Comparison of ENCODE assay signal across 23 cellular contexts in the genomic region with DNA sequence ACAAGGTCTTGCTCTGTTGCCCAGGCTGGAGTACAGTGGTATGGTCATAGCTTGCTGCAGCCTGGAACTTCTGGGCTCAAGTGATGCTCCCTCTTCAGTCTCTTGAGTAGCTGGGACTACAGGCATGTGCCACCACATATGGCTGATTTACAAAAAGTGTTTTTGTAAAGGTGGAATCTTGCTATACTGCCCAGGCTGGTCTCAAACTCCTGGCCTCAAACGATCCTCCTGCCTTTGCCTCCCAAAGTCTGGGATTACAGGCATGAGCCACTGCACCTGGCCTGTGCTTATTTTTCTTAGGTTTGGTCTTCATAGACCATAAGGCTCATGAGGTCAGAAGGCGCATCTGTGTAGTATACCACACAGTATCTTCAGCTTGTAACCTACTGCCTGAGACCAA. TPM values are rescaled to one million over a fixed set of nuclear protein-coding genes. Genes with fewer than 3 reads are reported as not detected.
DNase-seq lines count a peak whose midpoint lies in the region; ATAC-seq and TF ChIP-seq lines count a peak whose summit lies in the region.
"Had no signal": no experiment of that assay in that cellular context is flagged by ENCODE, and none has a peak within 500 bp of the region (broad histone marks: within the 10 kb centered on the region; RNA-seq: fewer than 3 reads in every experiment).

No MANE protein-coding gene starts in this region.

- intact Hi-C loops in left cardiac atrium (cut with DNase I) (no loop called here), gastrocnemius medialis (cut with DNase I; ENCODE audit: low total_unique reads) (no loop called here)

- H3K4ac ChIP-seq in H9 (ENCODE audit: low read depth, low read length) (no peak overlapping the region; the same call in 1 of the 2 replicates), neuronal stem cell (ENCODE audit: low read length) (no peak overlapping the region)

- H3K23ac ChIP-seq in H9 (ENCODE audit: insufficient read length, low read depth, low read length) (no peak overlapping the region), neuronal stem cell (ENCODE audit: low read depth, low read length, poor library complexity) (no peak overlapping the region)

- H2AFZ ChIP-seq in H9 (ENCODE audit: low read length) (no peak overlapping the region), neuronal stem cell (ENCODE audit: low read length) (no peak overlapping the region), hepatocyte (no peak overlapping the region)

- H3K14ac ChIP-seq in H9 (ENCODE audit: insufficient read depth, low read length), result peak overlapping the region; percentile 2; the same call in 1 of the 2 replicates
- H3K14ac ChIP-seq in neuronal stem cell (ENCODE audit: low read length), result no peak overlapping the region

- DNase-seq in H9, result no peak
- DNase-seq in endothelial cell (ENCODE audit: low spot score), result no peak
- DNase-seq in neuronal stem cell (ENCODE audit: low spot score), result peak; percentile 14
- no peak for DNase-seq in Peyer's patch
- no peak for DNase-seq in left cardiac atrium
- DNase-seq in hepatocyte (ENCODE audit: low spot score), result no peak
- DNase-seq in gastrocnemius medialis, result no peak
- DNase-seq: AML-193; CD4-positive, alpha-beta T cell; MM.1S; NCI-H1048; NCI-H1694; NCI-H2029 treated with DMSO at 0.1 percent for 48 hours; NCI-H446 treated with DMSO at 0.1 percent for 48 hours; NCI-H526; SHP77 treated with DMSO at 0.1 percent for 48 hours had no signal

- TF ChIP-seq POLR2A in Peyer's patch (IDR thresholded peaks at IDR 0.05) (no peak), gastrocnemius medialis (IDR thresholded peaks at IDR 0.05) (no peak)

- H3K9ac ChIP-seq in H9 (ENCODE audit: extremely low read depth, insufficient read length, low read length) (no peak overlapping the region), neuronal stem cell (ENCODE audit: low read depth, low read length, poor library complexity) (no peak overlapping the region)
- H3K9ac ChIP-seq: BLaER1 treated with 17β-estradiol and CSF1 and Interleukin-3, amounts not matched to agents 10 nM and 100 nM; KMS-11 had no signal

- H3K4me3 Mint-ChIP-seq in H9 (no peak overlapping the region), endothelial cell (ENCODE audit: unreplicated experiment) (no peak overlapping the region)
- no peak overlapping the region for H3K4me3 Mint-ChIP-seq in activated T-helper 17 cell treated with anti-CD3 and anti-CD28 coated beads, Interleukin-2, amount 50 U/mL, for 72 hours
- H3K4me3 Mint-ChIP-seq: CD4-positive, alpha-beta T cell; IgD-negative memory B cell had no signal

- H2BK12ac ChIP-seq in H9 (ENCODE audit: insufficient read length, low read depth, low read length), result no peak overlapping the region
- H2BK12ac ChIP-seq in neuronal stem cell (ENCODE audit: low read length), result no peak overlapping the region

- H3K18ac ChIP-seq in H9 (ENCODE audit: insufficient read length, low read depth, low read length), result peak overlapping the region; percentile 87
- H3K18ac ChIP-seq in neuronal stem cell (ENCODE audit: low read length), result peak overlapping the region; percentile 69

- no peak overlapping the region for H3K56ac ChIP-seq in H9 (ENCODE audit: insufficient read length, low read depth, low read length)

- H2BK5ac ChIP-seq in H9 (ENCODE audit: insufficient read length, low read length) (no peak overlapping the region), neuronal stem cell (ENCODE audit: low read length) (peak overlapping the region; percentile 96)

- H3K4me1 Mint-ChIP-seq in H9 (peaks cover 61 to 67% of the 10 kb centered on the region in 2 experiments), endothelial cell (ENCODE audit: unreplicated experiment) (peaks cover 8% of the 10 kb centered on the region)
- peaks cover 16% of the 10 kb centered on the region for H3K4me1 Mint-ChIP-seq in activated T-helper 17 cell treated with anti-CD3 and anti-CD28 coated beads, Interleukin-2, amount 50 U/mL, for 72 hours

- peaks cover 0 to 3% (median 0%) of the 10 kb centered on the region in 3 experiments; a peak in 2 of 7 replicates for H3K36me3 Mint-ChIP-seq in H9 (ENCODE audit: insufficient read depth in 1 of 3, low read depth in 3 of 3)
- H3K36me3 Mint-ChIP-seq in activated T-helper 17 cell treated with anti-CD3 and anti-CD28 coated beads, Interleukin-2, amount 50 U/mL, for 72 hours (ENCODE audit: low read depth), result no peaks in the 10 kb centered on the region
- H3K36me3 Mint-ChIP-seq in endothelial cell (ENCODE audit: low read depth, unreplicated experiment), result no peaks in the 10 kb centered on the region

- no peak overlapping the region for H2AK5ac ChIP-seq in H9 (ENCODE audit: insufficient read length, low read length)
- peak overlapping the region; percentile 76 for H2AK5ac ChIP-seq in neuronal stem cell (ENCODE audit: low read depth, low read length)

- H2BK120ac ChIP-seq in H9 (ENCODE audit: low read depth, low read length, poor library complexity, severe bottlenecking) (peak overlapping the region; percentile 63), neuronal stem cell (ENCODE audit: low read depth, low read length) (peak overlapping the region; percentile 89)

- H3K27ac ChIP-seq in H9 (ENCODE audit: insufficient read length, low read depth, low read length) (no peak overlapping the region), neuronal stem cell (replicated peaks; ENCODE audit: low read length) (peak overlapping the region; percentile 99), Peyer's patch (no peak overlapping the region), hepatocyte (no peak overlapping the region), gastrocnemius medialis (no peak overlapping the region)
- H3K27ac ChIP-seq: KMS-11 had no signal

- H3K4me2 ChIP-seq in H9 (ENCODE audit: insufficient read depth, insufficient read length, low read length) (no peak overlapping the region), neuronal stem cell (ENCODE audit: insufficient read depth, low read length, poor library complexity, severe bottlenecking) (no peak overlapping the region), hepatocyte (no peak overlapping the region)
- H3K4me2 ChIP-seq: A549, KMS-11 had no signal

- TF ChIP-seq CTCF in H9 (conservative IDR thresholded peaks at IDR 0.05), result no peak
- TF ChIP-seq CTCF in endothelial cell (IDR thresholded peaks at IDR 0.05; ENCODE audit: unreplicated experiment), result no peak
- no peak for TF ChIP-seq CTCF in Peyer's patch (IDR thresholded peaks at IDR 0.05)
- no peak for TF ChIP-seq CTCF in hepatocyte (IDR thresholded peaks at IDR 0.05; ENCODE audit: poor library complexity)
- TF ChIP-seq CTCF in gastrocnemius medialis (IDR thresholded peaks at IDR 0.05 in 4 of 5, conservative IDR thresholded peaks at IDR 0.05 in 1 of 5), result no peak

- H3K27me3 Mint-ChIP-seq in H9 (ENCODE audit: low read depth), result no peaks in the 10 kb centered on the region; the same call in 1 of the 2 replicates
- H3K27me3 Mint-ChIP-seq in activated T-helper 17 cell treated with anti-CD3 and anti-CD28 coated beads, Interleukin-2, amount 50 U/mL, for 72 hours, result peaks cover 14% of the 10 kb centered on the region
- no peaks in the 10 kb centered on the region for H3K27me3 Mint-ChIP-seq in endothelial cell (ENCODE audit: unreplicated experiment)

- no peaks in the 10 kb centered on the region for H3K9me3 ChIP-seq in H9 (ENCODE audit: control insufficient read depth, low read depth, low read length)
- H3K9me3 ChIP-seq in neuronal stem cell (replicated peaks in 1 of 2; ENCODE audit: control insufficient read depth in 2 of 2, insufficient read depth in 1 of 2, low read depth in 1 of 2, low read length in 2 of 2), result no peaks in the 10 kb centered on the region
- H3K9me3 ChIP-seq in Peyer's patch, result no peaks in the 10 kb centered on the region
- H3K9me3 ChIP-seq in hepatocyte (ENCODE audit: low read depth), result no peaks in the 10 kb centered on the region
- no peaks in the 10 kb centered on the region for H3K9me3 ChIP-seq in gastrocnemius medialis
- H3K9me3 ChIP-seq: A549; BLaER1 treated with 17β-estradiol and CSF1 and Interleukin-3, amounts not matched to agents 10 nM and 100 nM; HAP-1 had no signal

- in situ Hi-C loops in gastrocnemius medialis (cut with MboI; ENCODE audit: low sequenced_read_pairs in 4 of 4), result no loop called here

- no peak for ATAC-seq in activated T-helper 17 cell treated with anti-CD3 and anti-CD28 coated beads, Interleukin-2, amount 50 U/mL, for 72 hours (replicated peaks)
- ATAC-seq in left cardiac atrium, result no peak
- ATAC-seq in gastrocnemius medialis, result no peak
- ATAC-seq: Panc1 had no signal

- H3K4me3 ChIP-seq in neuronal stem cell (ENCODE audit: low read length in 2 of 2) (no peak overlapping the region), Peyer's patch (no peak overlapping the region), hepatocyte (no peak overlapping the region), gastrocnemius medialis (no peak overlapping the region)
- H3K4me3 ChIP-seq: A549; BLaER1 treated with 17β-estradiol and CSF1 and Interleukin-3, amounts not matched to agents 10 nM and 100 nM; HAP-1 had no signal

- H3K27ac Mint-ChIP-seq in H9, result peak overlapping the region; percentile 3 to 96 (median 86); a peak in 5 of 7 replicates
- H3K27ac Mint-ChIP-seq in activated T-helper 17 cell treated with anti-CD3 and anti-CD28 coated beads, Interleukin-2, amount 50 U/mL, for 72 hours, result peak overlapping the region; percentile 45
- peak overlapping the region; percentile 38 for H3K27ac Mint-ChIP-seq in endothelial cell (ENCODE audit: unreplicated experiment)
- H3K27ac Mint-ChIP-seq: CD4-positive, alpha-beta T cell; IgD-negative memory B cell had no signal

- H3K4me1 ChIP-seq in H9 (ENCODE audit: insufficient read depth, low read length) (peaks cover 11% of the 10 kb centered on the region; the same call in 1 of the 2 replicates), neuronal stem cell (ENCODE audit: control insufficient read depth in 2 of 2, insufficient read depth in 1 of 2, low read depth in 1 of 2, low read length in 2 of 2) (peaks cover 18 to 58% of the 10 kb centered on the region in 2 donors), Peyer's patch (peaks cover 0 to 4% (median 0%) of the 10 kb centered on the region in 4 donors), hepatocyte (ENCODE audit: insufficient read depth) (no peaks in the 10 kb centered on the region), gastrocnemius medialis (no peaks in the 10 kb centered on the region)

- no peaks in the 10 kb centered on the region for H3K27me3 ChIP-seq in H9 (ENCODE audit: insufficient read depth, low read length)
- peaks cover 0 to 5% (median 0%) of the 10 kb centered on the region in 3 experiments for H3K27me3 ChIP-seq in neuronal stem cell (ENCODE audit: control insufficient read depth in 3 of 3, insufficient read depth in 3 of 3, low read depth in 1 of 3, low read length in 3 of 3)
- H3K27me3 ChIP-seq in Peyer's patch, result no peaks in the 10 kb centered on the region
- no peaks in the 10 kb centered on the region for H3K27me3 ChIP-seq in hepatocyte
- no peaks in the 10 kb centered on the region for H3K27me3 ChIP-seq in gastrocnemius medialis
- H3K27me3 ChIP-seq: BLaER1 treated with 17β-estradiol and CSF1 and Interleukin-3, amounts not matched to agents 10 nM and 100 nM had no signal

- H2BK15ac ChIP-seq in H9 (ENCODE audit: low read depth, low read length), result no peak overlapping the region
- H2BK15ac ChIP-seq in neuronal stem cell (ENCODE audit: low read length), result no peak overlapping the region

- H3K79me2 ChIP-seq in H9 (ENCODE audit: insufficient read depth, low read length), result no peaks in the 10 kb centered on the region
- H3K79me2 ChIP-seq in hepatocyte, result no peaks in the 10 kb centered on the region

- no peaks in the 10 kb centered on the region for H3K79me1 ChIP-seq in H9 (ENCODE audit: insufficient read depth, low read depth, low read length, poor library complexity, severe bottlenecking)
- no peaks in the 10 kb centered on the region for H3K79me1 ChIP-seq in neuronal stem cell (ENCODE audit: low read depth, low read length)

- no peak overlapping the region for H2BK20ac ChIP-seq in H9 (ENCODE audit: low read depth, low read length, poor library complexity, severe bottlenecking)

- no peaks in the 10 kb centered on the region for H3K9me2 ChIP-seq in hepatocyte (replicated peaks; ENCODE audit: insufficient read depth)

- H4K8ac ChIP-seq in H9 (replicated peaks; ENCODE audit: insufficient read length, low read depth, low read length) (no peak overlapping the region), neuronal stem cell (ENCODE audit: low read depth, low read length) (no peak overlapping the region)

- H3K9me3 Mint-ChIP-seq in H9 (peaks cover 3 to 5% of the 10 kb centered on the region in 2 experiments; a peak in 3 of 5 replicates), endothelial cell (ENCODE audit: unreplicated experiment) (no peaks in the 10 kb centered on the region)
- H3K9me3 Mint-ChIP-seq in activated T-helper 17 cell treated with anti-CD3 and anti-CD28 coated beads, Interleukin-2, amount 50 U/mL, for 72 hours, result peaks cover 3% of the 10 kb centered on the region
- H3K9me3 Mint-ChIP-seq: CD4-positive, alpha-beta T cell; IgD-negative memory B cell had no signal

- no peak overlapping the region for H4K5ac ChIP-seq in H9 (ENCODE audit: insufficient read length, low read depth, low read length)

- H3T11ph ChIP-seq in H9 (ENCODE audit: low read length), result no peak overlapping the region

- H3K36me3 ChIP-seq in neuronal stem cell (replicated peaks in 1 of 2; ENCODE audit: control insufficient read depth in 2 of 2, insufficient read depth in 2 of 2, low read length in 2 of 2) (no peaks in the 10 kb centered on the region), Peyer's patch (no peaks in the 10 kb centered on the region), hepatocyte (replicated peaks; ENCODE audit: insufficient read depth, low read depth) (no peaks in the 10 kb centered on the region), gastrocnemius medialis (no peaks in the 10 kb centered on the region)
- H3K36me3 ChIP-seq: BLaER1 treated with 17β-estradiol and CSF1 and Interleukin-3, amounts not matched to agents 10 nM and 100 nM; HAP-1 had no signal

- no CpG with 5 or more reads among the region's 2 CpGs for WGBS in H9 (ENCODE audit: extremely low coverage, insufficient read length, low lambda C conversion rate)
- no CpG with 5 or more reads among the region's 2 CpGs for WGBS in neuronal stem cell (ENCODE audit: extremely low coverage in 2 of 2, insufficient read length in 2 of 2, insufficient replicate concordance in 1 of 2), 2 donors
- WGBS in hepatocyte (ENCODE audit: low lambda C conversion rate, missing lambda C conversion rate), result 95% methylated on average over 2 of the region's 2 CpGs

- H4K91ac ChIP-seq in H9 (ENCODE audit: insufficient read length, low read depth, low read length) (no peak overlapping the region), neuronal stem cell (ENCODE audit: low read depth, low read length, poor library complexity) (peak overlapping the region; percentile 97)

- no peaks in the 10 kb centered on the region for H4K20me1 ChIP-seq in H9 (ENCODE audit: control insufficient read depth, insufficient read depth, insufficient read length)
- no peaks in the 10 kb centered on the region for H4K20me1 ChIP-seq in hepatocyte (ENCODE audit: insufficient read depth, poor library complexity, severe bottlenecking)
- H4K20me1 ChIP-seq: BLaER1 treated with 17β-estradiol and CSF1 and Interleukin-3, amounts not matched to agents 10 nM and 100 nM had no signal

- no peaks in the 10 kb centered on the region for H3K23me2 ChIP-seq in H9 (ENCODE audit: insufficient read length, low read depth, low read length, poor library complexity, severe bottlenecking)

RNA-seq across cellular contexts. Expression of gene CLEC19A, which starts 5.3 kb away (rescaled TPM):
- total RNA-seq in H9 (2021), result 0.20 TPM in 1 of 2 replicates, not detected in the other
- not detected for total RNA-seq in activated T-helper 17 cell treated with anti-CD3 and anti-CD28 coated beads, Interleukin-2, amount 50 U/mL, for 72 hours
- total RNA-seq in endothelial cell (ENCODE audit: unreplicated experiment), result not detected
- 21.0 TPM for polyA plus RNA-seq in neuronal stem cell (2013, experiment 1 of 2)
- polyA plus RNA-seq in neuronal stem cell (2013, experiment 2 of 2), result 19.5 TPM
- not detected for total RNA-seq in Peyer's patch
- total RNA-seq in left cardiac atrium, result not detected
- total RNA-seq in hepatocyte, result not detected in 2 replicates
- not detected in 2 replicates for polyA plus RNA-seq in hepatocyte
- not detected for total RNA-seq in gastrocnemius medialis
- total RNA-seq: CD4-positive, alpha-beta T cell had no signal
- polyA plus RNA-seq: IgD-negative memory B cell had no signal
